ENCODE assay signal across 17 cellular contexts in genomic region chr16:55253987-55254386, GRCh38.
"Had no signal": no experiment of that assay in that cellular context is flagged by ENCODE, and none has a peak within 500 bp of the region (broad histone marks: within the 10 kb centered on the region; RNA-seq: fewer than 3 reads in every experiment).

No MANE protein-coding gene starts in this region.

- ATAC-seq: stimulated activated effector memory CD8-positive, alpha-beta T cell treated with anti-CD3 and anti-CD28 coated beads, Interleukin-12 subunit alpha, Interleukin-12 subunit beta, amount 100 ng/mL, for 72 hours; stimulated activated memory B cell treated with anti-CD40 and anti-IgM and Interleukin-4, amounts not matched to agents 10 μg/mL and 1 μg/mL and 100 μg/mL, for 72 hours; stimulated activated naive B cell treated with anti-CD40 and anti-IgM and Interleukin-4, amounts not matched to agents 10 μg/mL and 1 μg/mL and 100 μg/mL, for 72 hours; stimulated activated naive CD8-positive, alpha-beta T cell treated with anti-CD3 and anti-CD28 coated beads, Interleukin-15, amount 100 ng/mL, for 72 hours; stimulated activated naive CD8-positive, alpha-beta T cell treated with anti-CD3 and anti-CD28 coated beads, Interleukin-15, Interleukin-2, amounts not matched to agents 100 U/mL and 50 U/mL, for 24 hours; upper lobe of right lung had no signal

- H3K36me3 ChIP-seq: stomach, suprapubic skin, thoracic aorta, thyroid gland, tibial artery, tibial nerve, transverse colon, upper lobe of left lung, upper lobe of right lung, uterus, vagina had no signal

- H3K4me1 ChIP-seq: stomach, testis, thyroid gland, tibial artery, tibial nerve, upper lobe of left lung, upper lobe of right lung, uterus, vagina had no signal

- H3K27ac ChIP-seq: stomach, suprapubic skin, testis, thoracic aorta, thyroid gland, tibial artery, tibial nerve, transverse colon, upper lobe of left lung, upper lobe of right lung, uterus, vagina had no signal

- H3K9me3 ChIP-seq: suprapubic skin, testis, thoracic aorta, thyroid gland, tibial artery, transverse colon, upper lobe of left lung, upper lobe of right lung, uterus, vagina had no signal

- H3K4me3 ChIP-seq: stomach, suprapubic skin, testis, thoracic aorta, thyroid gland, tibial artery, tibial nerve, transverse colon, upper lobe of left lung, upper lobe of right lung, uterus, vagina had no signal
